21 cellular contexts compared by ENCODE assay signal in the genomic region with DNA sequence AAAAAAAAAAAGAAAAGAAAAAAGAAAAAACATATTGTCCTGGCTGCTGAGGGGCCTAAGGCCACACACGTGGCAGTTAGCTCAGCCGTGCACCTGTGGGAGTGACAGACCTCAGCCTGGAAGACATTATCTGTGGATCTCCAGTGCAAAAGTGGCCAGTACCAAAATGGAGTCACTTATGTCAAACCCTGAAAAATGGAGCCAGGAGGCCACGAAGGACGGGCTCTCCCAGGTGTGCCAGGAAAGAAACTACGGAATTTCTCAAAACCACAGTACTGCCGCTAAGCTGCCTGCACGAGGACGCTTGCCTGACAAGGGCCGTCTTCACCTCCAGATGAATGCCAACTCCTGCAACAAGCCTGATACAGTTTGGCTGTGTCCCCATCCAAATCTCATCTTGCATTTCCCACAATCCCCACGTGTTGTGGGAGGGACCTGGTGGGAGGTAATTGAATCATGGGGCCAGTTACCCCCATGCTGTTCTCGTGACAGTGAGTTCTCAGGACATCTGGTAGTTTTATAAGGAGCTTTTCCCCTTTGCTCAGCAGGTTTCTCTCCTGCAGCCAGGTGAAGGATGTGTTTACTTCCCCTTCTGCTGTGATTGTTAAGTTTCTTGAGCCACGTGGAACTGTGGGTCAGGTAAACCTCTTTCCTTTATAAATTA.
"Had no signal": no experiment of that assay in that cellular context is flagged by ENCODE, and none has a peak within 500 bp of the region (broad histone marks: within the 10 kb centered on the region; RNA-seq: fewer than 3 reads in every experiment).

No MANE protein-coding gene starts in this region.

- DNase-seq: activated CD4-positive, alpha-beta memory T cell treated with anti-CD3 and anti-CD28 coated beads, Interleukin-2, amount 10 ng/mL, durations not matched to agents 7 days and 5 days; activated CD4-positive, alpha-beta T cell treated with anti-CD3 and anti-CD28 coated beads for 4 hours; activated effector memory CD4-positive, alpha-beta T cell treated with Interleukin-2 at 50 U/mL for 16 hours; activated naive CD4-positive, alpha-beta T cell treated with anti-CD3 and anti-CD28 coated beads, Interleukin-2, amount 50 U/mL, for 16 hours; activated T-cell treated with anti-CD3 and anti-CD28 coated beads, Interleukin-2, amount 50 U/mL, for 4 hours; effector CD4-positive, alpha-beta T cell; esophagus squamous epithelium; islet precursor cell; mesendoderm; occipital lobe; right lobe of liver; stimulated activated CD4-positive, alpha-beta T cell treated with anti-CD3 and anti-CD28 coated beads, Interleukin-4, amount 100 ng/mL, for 4 hours had no signal

- H3K27me3 Mint-ChIP-seq: activated CD4-positive, alpha-beta memory T cell treated with anti-CD3 and anti-CD28 coated beads, Interleukin-2, amount 10 ng/mL, durations not matched to agents 7 days and 5 days; stimulated activated naive CD8-positive, alpha-beta T cell treated with anti-CD3 and anti-CD28 coated beads, Interleukin-15, Interleukin-2, amounts not matched to agents 100 ng/mL and 50 ng/mL, for 24 hours; T-helper 17 cell had no signal

- H3K4me2 ChIP-seq: hepatocyte, smooth muscle cell had no signal

- H2AFZ ChIP-seq: hepatocyte had no signal

- H3K27ac ChIP-seq: hepatocyte, right lobe of liver, suprapubic skin had no signal

- H3K27me3 ChIP-seq: hepatocyte, right lobe of liver, suprapubic skin had no signal

- H3K9me3 ChIP-seq: esophagus squamous epithelium, right lobe of liver, suprapubic skin had no signal

- H3K9me3 Mint-ChIP-seq: activated CD4-positive, alpha-beta memory T cell treated with anti-CD3 and anti-CD28 coated beads, Interleukin-2, amount 10 ng/mL, durations not matched to agents 7 days and 5 days; activated T-cell treated with anti-CD3 and anti-CD28 coated beads, Interleukin-2, amount 50 U/mL, for 4 hours; nephron; stimulated activated naive CD8-positive, alpha-beta T cell treated with anti-CD3 and anti-CD28 coated beads, Interleukin-15, Interleukin-2, amounts not matched to agents 100 ng/mL and 50 ng/mL, for 24 hours; WTC11 had no signal

- H3K4me3 ChIP-seq: coronary artery, esophagus squamous epithelium, hepatocyte, right lobe of liver, smooth muscle cell, suprapubic skin had no signal

- H3K36me3 ChIP-seq: right lobe of liver, suprapubic skin had no signal

- H3K27ac Mint-ChIP-seq: activated CD4-positive, alpha-beta memory T cell treated with anti-CD3 and anti-CD28 coated beads, Interleukin-2, amount 10 ng/mL, durations not matched to agents 7 days and 5 days; stimulated activated naive CD8-positive, alpha-beta T cell treated with anti-CD3 and anti-CD28 coated beads, Interleukin-15, Interleukin-2, amounts not matched to agents 100 ng/mL and 50 ng/mL, for 24 hours; T-helper 17 cell had no signal

- H3K4me3 Mint-ChIP-seq: activated CD4-positive, alpha-beta memory T cell treated with anti-CD3 and anti-CD28 coated beads, Interleukin-2, amount 10 ng/mL, durations not matched to agents 7 days and 5 days; activated T-cell treated with anti-CD3 and anti-CD28 coated beads, Interleukin-2, amount 50 U/mL, for 4 hours; stimulated activated naive CD8-positive, alpha-beta T cell treated with anti-CD3 and anti-CD28 coated beads, Interleukin-15, Interleukin-2, amounts not matched to agents 100 ng/mL and 50 ng/mL, for 24 hours; T-helper 17 cell; WTC11 had no signal

- FAIRE-seq: endothelial cell of umbilical vein had no signal
